In genomic region chr5:132635873-132636272, GRCh38 we compare ENCODE assay signal across 16 cellular contexts. TPM values are rescaled to one million over a fixed set of nuclear protein-coding genes. Genes with fewer than 3 reads are reported as not detected.
DNase-seq lines count a peak whose midpoint lies in the region; ATAC-seq, FAIRE-seq and TF ChIP-seq lines count a peak whose summit lies in the region.
"Had no signal": no experiment of that assay in that cellular context is flagged by ENCODE, and none has a peak within 500 bp of the region (broad histone marks: within the 10 kb centered on the region; RNA-seq: fewer than 3 reads in every experiment).

No MANE protein-coding gene starts in this region.

- no peak for FAIRE-seq in HTR-8/SVneo (lab: Jason Lieb, UNC)
- FAIRE-seq: endometrium, pancreas had no signal

- H3K4me1 ChIP-seq in CD8-positive, alpha-beta memory T cell (ENCODE audit: insufficient read depth, low read length): no peaks in the 10 kb centered on the region
- H3K4me1 ChIP-seq: heart right ventricle, pancreas had no signal

- no peak for TF ChIP-seq CTCF in GM10248 (IDR thresholded peaks at IDR 0.05; ENCODE audit: control extremely low read depth, extremely low read depth, low read depth, missing control alignments)

- no peaks in the 10 kb centered on the region for H3K9me3 ChIP-seq in CD8-positive, alpha-beta memory T cell (ENCODE audit: low read length)
- H3K9me3 ChIP-seq: heart right ventricle, pancreas had no signal

- H3K27me3 Mint-ChIP-seq in CD8-positive, alpha-beta memory T cell: no peaks in the 10 kb centered on the region

- H3K36me3 ChIP-seq in CD8-positive, alpha-beta memory T cell (ENCODE audit: insufficient read depth, low read length): peaks cover 32% of the 10 kb centered on the region

- H3K4me3 ChIP-seq in CD8-positive, alpha-beta memory T cell (ENCODE audit: low read length): no peak overlapping the region
- H3K4me3 ChIP-seq: heart right ventricle, lung, pancreas, SK-N-MC had no signal

- H3K36me3 Mint-ChIP-seq in CD8-positive, alpha-beta memory T cell: peaks cover 9 to 64% (median 29%) of the 10 kb centered on the region in 3 donors

- POLR2A ChIA-PET in GM10248 (lab: Yijun Ruan, JAX): no interaction called here
- POLR2A ChIA-PET in CD8-positive, alpha-beta memory T cell (lab: Charles Lee): no interaction called here

- H3K27ac ChIP-seq in CD8-positive, alpha-beta memory T cell (ENCODE audit: low read depth, low read length): no peak overlapping the region
- H3K27ac ChIP-seq: heart right ventricle, HL-60, pancreas, SK-N-MC had no signal

- H3K4me1 Mint-ChIP-seq in CD8-positive, alpha-beta memory T cell: peaks cover 0 to 8% (median 7%) of the 10 kb centered on the region in 3 donors

- no peaks in the 10 kb centered on the region for H3K27me3 ChIP-seq in CD8-positive, alpha-beta memory T cell (ENCODE audit: insufficient read depth, low read length, poor library complexity, severe bottlenecking)
- H3K27me3 ChIP-seq: heart right ventricle, pancreas had no signal

- H3K27ac Mint-ChIP-seq in CD8-positive, alpha-beta memory T cell: peak overlapping the region in 1 of 8 donors; percentile 2

- ATAC-seq in GM18867 (IDR thresholded peaks at IDR 0.05; ENCODE audit: unreplicated experiment) (peak; percentile 58), HG02642 (IDR thresholded peaks at IDR 0.05; ENCODE audit: poor library complexity, unreplicated experiment) (peak; percentile 55), HG03575 (IDR thresholded peaks at IDR 0.05; ENCODE audit: extremely low read depth, insufficient number of reproducible peaks, low FRiP score, unreplicated experiment) (peak; percentile 27), HG03025 (IDR thresholded peaks at IDR 0.05; ENCODE audit: low FRiP score, unreplicated experiment) (no peak)
- ATAC-seq: heart right ventricle, pancreas had no signal

- peak; percentile 48 for DNase-seq in GM10248 (ENCODE audit: extremely low spot score)
- no peak for DNase-seq in NCI-H1105 treated with DMSO at 0.1 percent for 48 hours (lab: John Stamatoyannopoulos, UW)
- no peak for DNase-seq in CD8-positive, alpha-beta memory T cell
- no peak for DNase-seq in HTR-8/SVneo (ENCODE audit: insufficient read length, low spot score)
- DNase-seq: heart right ventricle, NCI-H69, pancreas had no signal

- CTCF ChIA-PET in GM10248 (lab: Yijun Ruan, JAX): interaction anchor here (1.0 to 2.4 kb wide), 4 partner anchors 12 to 185 kb away, joined by 3 to 10 read pairs (median 4); partner anchors contain the start of gene IL13
- CTCF ChIA-PET in CD8-positive, alpha-beta memory T cell (lab: Charles Lee): no interaction called here

- H3K9me3 Mint-ChIP-seq in CD8-positive, alpha-beta memory T cell: no peaks in the 10 kb centered on the region

- H3K4me3 Mint-ChIP-seq in CD8-positive, alpha-beta memory T cell: no peak overlapping the region

RNA-seq across cellular contexts. Expression of gene IL13, which starts 22.1 kb away (rescaled TPM):
- total RNA-seq in CD8-positive, alpha-beta memory T cell: 10 to 100 TPM; 65.3 to 69.0 TPM
- polyA plus RNA-seq in CD8-positive, alpha-beta memory T cell: not detected
- total RNA-seq: lung, pancreas had no signal
- polyA plus RNA-seq: BJ had no signal

RNA-seq across cellular contexts. Expression of gene IL4, which starts 37.9 kb away (rescaled TPM):
- total RNA-seq in CD8-positive, alpha-beta memory T cell: 1 to 10 TPM; 6.4 to 6.8 TPM
- not detected for polyA plus RNA-seq in CD8-positive, alpha-beta memory T cell
- total RNA-seq: heart right ventricle, lung, pancreas had no signal
- polyA plus RNA-seq: BJ, heart right ventricle, lung, pancreas had no signal
